8 cellular contexts compared by ENCODE assay signal in genomic region chr20:32358883-32359632, GRCh38. TPM values are rescaled to one million over a fixed set of nuclear protein-coding genes. Genes with fewer than 3 reads are reported as not detected.
DNase-seq lines count a peak whose midpoint lies in the region; ATAC-seq and TF ChIP-seq lines count a peak whose summit lies in the region.

No MANE protein-coding gene starts in this region.

- H3K27ac Mint-ChIP-seq in activated T-helper 1 cell treated with anti-CD3 and anti-CD28 coated beads, Interleukin-12 subunit alpha, Interleukin-12 subunit beta, Interleukin-2, Interleukin-4 antibody, amounts not matched to agents 30 ng/mL and 10 ng/mL and 1 ng/mL, durations not matched to agents 14 hours and 24 hours and 36 hours = peak overlapping the region; percentile 85
- peak overlapping the region; percentile 83 to 94 (median 91) for H3K27ac Mint-ChIP-seq in naive thymus-derived CD8-positive, alpha-beta T cell

- H3K4me1 Mint-ChIP-seq in activated T-helper 1 cell treated with anti-CD3 and anti-CD28 coated beads, Interleukin-12 subunit alpha, Interleukin-12 subunit beta, Interleukin-2, Interleukin-4 antibody, amounts not matched to agents 30 ng/mL and 10 ng/mL and 1 ng/mL, durations not matched to agents 14 hours and 24 hours and 36 hours (ENCODE audit: low read depth) = peaks cover 74% of the 10 kb centered on the region
- H3K4me1 Mint-ChIP-seq in naive thymus-derived CD8-positive, alpha-beta T cell = peaks cover 23 to 63% (median 56%) of the 10 kb centered on the region in 4 donors

- H3K9me2 ChIP-seq in PC-9 (ENCODE audit: insufficient read depth) = no peaks in the 10 kb centered on the region

- H3K36me3 Mint-ChIP-seq in activated T-helper 1 cell treated with anti-CD3 and anti-CD28 coated beads, Interleukin-12 subunit alpha, Interleukin-12 subunit beta, Interleukin-2, Interleukin-4 antibody, amounts not matched to agents 30 ng/mL and 10 ng/mL and 1 ng/mL, durations not matched to agents 14 hours and 24 hours and 36 hours (ENCODE audit: low read depth) = peaks cover 27% of the 10 kb centered on the region
- H3K36me3 Mint-ChIP-seq in naive thymus-derived CD8-positive, alpha-beta T cell = no peaks in the 10 kb centered on the region

- H3F3A ChIP-seq in PC-9 (ENCODE audit: insufficient read depth, low read depth) = peaks cover 34% of the 10 kb centered on the region

- H3K4me2 ChIP-seq in PC-9 (peak overlapping the region; percentile 90), fibroblast of lung (ENCODE audit: extremely low read depth, insufficient read depth, low read length) (peak overlapping the region; percentile 81)

- peak overlapping the region; percentile 96 for H3K9ac ChIP-seq in fibroblast of lung (ENCODE audit: insufficient read depth, low read length)

- ATAC-seq in HG03175 (IDR thresholded peaks at IDR 0.05; ENCODE audit: unreplicated experiment) (peak; percentile 21), GM18519 (IDR thresholded peaks at IDR 0.05; ENCODE audit: low FRiP score, unreplicated experiment) (no peak)
- peak; percentile 27 to 29 for ATAC-seq in naive thymus-derived CD8-positive, alpha-beta T cell

- DNase-seq in GF-D8 (lab: John Stamatoyannopoulos, UW) (peak; percentile 17), PC-9 (peak in 1 of 2 experiments; percentile 72), fibroblast of lung (ENCODE audit: low read depth in 2 of 2) (peak; percentile 59 to 65)
- peak; percentile 69 for DNase-seq in activated T-helper 1 cell treated with anti-CD3 and anti-CD28 coated beads, Interleukin-12 subunit alpha, Interleukin-12 subunit beta, Interleukin-2, Interleukin-4 antibody, amounts not matched to agents 30 ng/mL and 10 ng/mL and 1 ng/mL, durations not matched to agents 14 hours and 24 hours and 36 hours (ENCODE audit: low spot score)
- peak; percentile 45 to 85 (median 70) for DNase-seq in naive thymus-derived CD8-positive, alpha-beta T cell
- peak; percentile 70 for DNase-seq in stimulated activated naive CD4-positive, alpha-beta T cell treated with Interleukin-2 at 50 U/mL for 16 hours (lab: John Stamatoyannopoulos, UW)

- intact Hi-C loops in PC-9 (cut with micrococcal nuclease; ENCODE audit: unreplicated experiment) = loop anchor here (2.0 to 5.0 kb wide), 5 partner anchors 32 to 293 kb away; partner anchors contain the start of genes KIF3B, PLAGL2 and POFUT1
- intact Hi-C loops in activated T-helper 1 cell treated with anti-CD3 and anti-CD28 coated beads, Interleukin-12 subunit alpha, Interleukin-12 subunit beta, Interleukin-2, Interleukin-4 antibody, amounts not matched to agents 30 ng/mL and 10 ng/mL and 1 ng/mL, durations not matched to agents 14 hours and 24 hours and 36 hours (cut with micrococcal nuclease) = loop anchor here (1.0 to 10.0 kb wide), 13 partner anchors 7 to 754 kb away; partner anchors contain the start of genes ID1, PDRG1, PLAGL2 and POFUT1

- H3K79me2 ChIP-seq in PC-9 (ENCODE audit: low read depth) (peaks cover 54% of the 10 kb centered on the region), fibroblast of lung (ENCODE audit: control insufficient read depth, insufficient read depth, low read length) (peaks cover 52% of the 10 kb centered on the region)

- peaks cover 52% of the 10 kb centered on the region for H4K20me1 ChIP-seq in PC-9 (ENCODE audit: insufficient read depth)
- no peaks in the 10 kb centered on the region for H4K20me1 ChIP-seq in fibroblast of lung (ENCODE audit: control insufficient read depth, extremely low read depth, insufficient read depth, low read length)

- no peaks in the 10 kb centered on the region for H3K27me3 Mint-ChIP-seq in activated T-helper 1 cell treated with anti-CD3 and anti-CD28 coated beads, Interleukin-12 subunit alpha, Interleukin-12 subunit beta, Interleukin-2, Interleukin-4 antibody, amounts not matched to agents 30 ng/mL and 10 ng/mL and 1 ng/mL, durations not matched to agents 14 hours and 24 hours and 36 hours (ENCODE audit: insufficient read depth)
- no peaks in the 10 kb centered on the region for H3K27me3 Mint-ChIP-seq in naive thymus-derived CD8-positive, alpha-beta T cell

- peak overlapping the region; percentile 98 for H3K4me3 Mint-ChIP-seq in activated T-helper 1 cell treated with anti-CD3 and anti-CD28 coated beads, Interleukin-12 subunit alpha, Interleukin-12 subunit beta, Interleukin-2, Interleukin-4 antibody, amounts not matched to agents 30 ng/mL and 10 ng/mL and 1 ng/mL, durations not matched to agents 14 hours and 24 hours and 36 hours
- peak overlapping the region; percentile 82 to 95 (median 92) for H3K4me3 Mint-ChIP-seq in naive thymus-derived CD8-positive, alpha-beta T cell

- H3K27me3 ChIP-seq in PC-9 (ENCODE audit: insufficient read depth, low read depth) (no peaks in the 10 kb centered on the region), fibroblast of lung (ENCODE audit: control insufficient read depth, insufficient read depth, low read length) (no peaks in the 10 kb centered on the region)

- peak overlapping the region; percentile 78 for H3K4me3 ChIP-seq in PC-9
- H3K4me3 ChIP-seq in fibroblast of lung (replicated peaks in 1 of 4; ENCODE audit: control extremely low read depth in 1 of 4, insufficient read depth in 1 of 4, low read depth in 3 of 4, low read length in 4 of 4) = peak overlapping the region; percentile 93 to 98 (median 96)

- H3K9me3 Mint-ChIP-seq in activated T-helper 1 cell treated with anti-CD3 and anti-CD28 coated beads, Interleukin-12 subunit alpha, Interleukin-12 subunit beta, Interleukin-2, Interleukin-4 antibody, amounts not matched to agents 30 ng/mL and 10 ng/mL and 1 ng/mL, durations not matched to agents 14 hours and 24 hours and 36 hours = no peaks in the 10 kb centered on the region
- H3K9me3 Mint-ChIP-seq in naive thymus-derived CD8-positive, alpha-beta T cell = no peaks in the 10 kb centered on the region

- H3K9me3 ChIP-seq in PC-9 (ENCODE audit: insufficient read depth, low read depth) (no peaks in the 10 kb centered on the region), fibroblast of lung (ENCODE audit: control insufficient read depth, insufficient read depth, low read depth, low read length) (no peaks in the 10 kb centered on the region)

- CTCF ChIA-PET in PC-9 (lab: Charles Lee) = interaction anchor here (0.7 kb wide), 2 partner anchors 16 to 120 kb away, joined by 3 to 9 read pairs; no protein-coding TSS in a partner anchor

- no peak for TF ChIP-seq CTCF in PC-9 (conservative IDR thresholded peaks at IDR 0.05)
- no peak for TF ChIP-seq CTCF in fibroblast of lung (conservative IDR thresholded peaks at IDR 0.05 in 1 of 2, IDR thresholded peaks at IDR 0.05 in 1 of 2; ENCODE audit: low read depth in 1 of 2, low read length in 2 of 2)

- POLR2A ChIA-PET in PC-9 (lab: Charles Lee; ENCODE audit: unreplicated experiment) = interaction anchor here (0.5 to 0.7 kb wide), 4 partner anchors 17 to 1753 kb away, joined by 3 to 5 read pairs (median 4); partner anchors contain the start of gene EIF2S2
- POLR2A ChIA-PET in naive thymus-derived CD8-positive, alpha-beta T cell (lab: Charles Lee) = interaction anchor here (0.5 to 3.5 kb wide), 23 partner anchors 8 to 404 kb away, joined by 3 to 34 read pairs (median 4); no protein-coding TSS in a partner anchor

- H2AFZ ChIP-seq in PC-9 = peak overlapping the region; percentile 63
- H2AFZ ChIP-seq in fibroblast of lung (ENCODE audit: low read length) = no peak overlapping the region

- H3K4me1 ChIP-seq in PC-9 (replicated peaks; ENCODE audit: insufficient read depth) = peaks cover 47% of the 10 kb centered on the region
- peaks cover 26% of the 10 kb centered on the region for H3K4me1 ChIP-seq in fibroblast of lung (ENCODE audit: control insufficient read depth, extremely low read depth, insufficient read depth, low read length)

- H3K27ac ChIP-seq in PC-9 (peak overlapping the region; percentile 36; the same call in 1 of the 2 replicates), fibroblast of lung (ENCODE audit: insufficient read depth, low read length) (peak overlapping the region; percentile 92)

- 0 out of 2 replicates have a peak, but pooled peaks cover 4% of the 10 kb centered on the region for H3K36me3 ChIP-seq in PC-9 (ENCODE audit: low read depth)
- no peaks in the 10 kb centered on the region for H3K36me3 ChIP-seq in fibroblast of lung (ENCODE audit: control insufficient read depth, insufficient read depth, low read length)

- BruUV-seq in PC-9 (replicated peaks; lab: Mats Ljungman, UMichigan) = TSS peak; percentile 57

RNA-seq across cellular contexts. Expression of gene ASXL1, which starts 0.9 kb away (rescaled TPM):
- total RNA-seq in PC-9 (2021) = 102 and 123 TPM in 2 replicates
- total RNA-seq in activated T-helper 1 cell treated with anti-CD3 and anti-CD28 coated beads, Interleukin-12 subunit alpha, Interleukin-12 subunit beta, Interleukin-2, Interleukin-4 antibody, amounts not matched to agents 30 ng/mL and 10 ng/mL and 1 ng/mL, durations not matched to agents 14 hours and 24 hours and 36 hours = 136 and 142 TPM in 2 replicates
- total RNA-seq in fibroblast of lung = 29.3 and 41.1 TPM in 2 replicates
- polyA plus RNA-seq in fibroblast of lung = 38.0 and 39.1 TPM in 2 replicates
- 31.1 and 31.6 TPM in 2 replicates for polyA plus RNA-seq in fibroblast of lung (2012)
- polyA minus RNA-seq in fibroblast of lung (ENCODE audit: low replicate concordance) = 76.3 and 89.6 TPM in 2 replicates
- total RNA-seq in naive thymus-derived CD8-positive, alpha-beta T cell = 100 to 1,000 TPM; 147 to 149 TPM
- 10 to 100 TPM; 15.2 to 20.1 (median 18.4) TPM for polyA plus RNA-seq in naive thymus-derived CD8-positive, alpha-beta T cell
